Comparison of ENCODE assay signal across 12 cellular contexts in genomic region chr14:31294736-31295398, GRCh38.
"Had no signal": no experiment of that assay in that cellular context is flagged by ENCODE, and none has a peak within 500 bp of the region (broad histone marks: within the 10 kb centered on the region; RNA-seq: fewer than 3 reads in every experiment).

No MANE protein-coding gene starts in this region.

- H3K79me2 ChIP-seq: parathyroid adenoma had no signal

- H3K4me1 ChIP-seq: left ventricle myocardium inferior, parathyroid adenoma had no signal

- H3K4me3 Mint-ChIP-seq: memory B cell; naive thymus-derived CD4-positive, alpha-beta T cell; stimulated activated memory B cell treated with anti-CD40 and anti-IgM and Interleukin-4, amounts not matched to agents 10 μg/mL and 1 μg/mL and 100 μg/mL, for 72 hours had no signal

- H3K9me3 ChIP-seq: left ventricle myocardium inferior, mucosa of descending colon had no signal

- H3K9ac ChIP-seq: parathyroid adenoma had no signal

- H2AFZ ChIP-seq: parathyroid adenoma had no signal

- H3K27me3 Mint-ChIP-seq: memory B cell; naive thymus-derived CD4-positive, alpha-beta T cell; stimulated activated memory B cell treated with anti-CD40 and anti-IgM and Interleukin-4, amounts not matched to agents 10 μg/mL and 1 μg/mL and 100 μg/mL, for 72 hours had no signal

- H3K27ac Mint-ChIP-seq: memory B cell; stimulated activated memory B cell treated with anti-CD40 and anti-IgM and Interleukin-4, amounts not matched to agents 10 μg/mL and 1 μg/mL and 100 μg/mL, for 72 hours had no signal

- DNase-seq: activated CD4-positive, alpha-beta T cell treated with anti-CD3 and anti-CD28 coated beads, Interleukin-2, amount 50 U/mL, for 1 hour; activated CD8-positive, alpha-beta memory T cell treated with anti-CD3 and anti-CD28 coated beads for 24 hours; anterior cingulate cortex; hippocampal formation; left ventricle myocardium inferior; mucosa of descending colon; naive thymus-derived CD4-positive, alpha-beta T cell; retina; stimulated activated CD4-positive, alpha-beta T cell treated with anti-CD3 and anti-CD28 coated beads, Interleukin-2, amount 100 ng/mL, for 48 hours had no signal

- H3K9me3 Mint-ChIP-seq: memory B cell; naive thymus-derived CD4-positive, alpha-beta T cell; stimulated activated memory B cell treated with anti-CD40 and anti-IgM and Interleukin-4, amounts not matched to agents 10 μg/mL and 1 μg/mL and 100 μg/mL, for 72 hours had no signal

- H3K4me3 ChIP-seq: left ventricle myocardium inferior, mucosa of descending colon had no signal

- H3K27ac ChIP-seq: left ventricle myocardium inferior, parathyroid adenoma had no signal
